In genomic region chr4:155650785-155651184, GRCh38 we compare ENCODE assay signal across 4 cellular contexts. TPM values are rescaled to one million over a fixed set of nuclear protein-coding genes. Genes with fewer than 3 reads are reported as not detected.
"Had no signal": no experiment of that assay in that cellular context is flagged by ENCODE, and none has a peak within 500 bp of the region (broad histone marks: within the 10 kb centered on the region; RNA-seq: fewer than 3 reads in every experiment).

No MANE protein-coding gene starts in this region.

RNA-seq across cellular contexts. Expression of gene GUCY1A1, which starts 15.9 kb away (rescaled TPM):
- total RNA-seq: LHCN-M2, MCF 10A, OCI-LY7, RPMI7951 had no signal
